ENCODE assay signal across 8 cellular contexts in genomic region chr10:89644691-89644966, GRCh38. TPM values are rescaled to one million over a fixed set of nuclear protein-coding genes. Genes with fewer than 3 reads are reported as not detected.
DNase-seq lines count a peak whose midpoint lies in the region; ATAC-seq and TF ChIP-seq lines count a peak whose summit lies in the region.

No MANE protein-coding gene starts in this region.

- peaks cover 11% of the 10 kb centered on the region for H3K4me1 ChIP-seq in HUES48 (ENCODE audit: control insufficient read depth, insufficient read depth, low read length)
- H3K4me1 ChIP-seq in aorta (ENCODE audit: control insufficient read depth in 1 of 2, insufficient read depth in 2 of 2, low read length in 2 of 2) = no peaks in the 10 kb centered on the region

- H3K9ac ChIP-seq in HUES48 (ENCODE audit: low read depth, low read length) = peak overlapping the region; percentile 65

- intact Hi-C loops in aorta (cut with DNase I) = loop anchor here in 1 of 2 donors (5.0 kb wide), 1 partner anchor 58 kb away; the partner anchor contains the start of gene KIF20B

- no peaks in the 10 kb centered on the region for H3K9me3 Mint-ChIP-seq in chondrocyte (ENCODE audit: low read depth)

- peaks cover 28% of the 10 kb centered on the region for H3K4me1 Mint-ChIP-seq in chondrocyte (ENCODE audit: low read depth)

- no peaks in the 10 kb centered on the region for H3K27me3 Mint-ChIP-seq in chondrocyte (ENCODE audit: low read depth)

- no peaks in the 10 kb centered on the region for H3K36me3 ChIP-seq in HUES48 (ENCODE audit: control insufficient read depth, insufficient read depth, low read length)
- H3K36me3 ChIP-seq in aorta (ENCODE audit: control insufficient read depth in 1 of 2, insufficient read depth in 2 of 2, low read length in 1 of 2) = no peaks in the 10 kb centered on the region

- no peaks in the 10 kb centered on the region for H3K9me3 ChIP-seq in HUES48 (ENCODE audit: control insufficient read depth, insufficient read depth, low read length)
- H3K9me3 ChIP-seq in aorta (ENCODE audit: control insufficient read depth, low read length) = no peaks in the 10 kb centered on the region

- peak overlapping the region; percentile 94 for H3K27ac ChIP-seq in HUES48 (ENCODE audit: low read depth, low read length)
- peak overlapping the region; percentile 8 to 62 for H3K27ac ChIP-seq in aorta (ENCODE audit: low read depth in 1 of 2, low read length in 2 of 2)

- H3K4me3 ChIP-seq in HUES48 (ENCODE audit: low read depth, low read length) = peak overlapping the region; percentile 83
- peak overlapping the region; percentile 62 to 81 for H3K4me3 ChIP-seq in aorta (ENCODE audit: low read length in 2 of 2)

- peak; percentile 38 for TF ChIP-seq CTCF in chondrocyte (IDR thresholded peaks at IDR 0.05)

- DNase-seq in DMS53 treated with DMSO at 0.1 percent for 48 hours (lab: John Stamatoyannopoulos, UW; ENCODE audit: unreplicated experiment) (peak; percentile 56), chondrocyte (ENCODE audit: low spot score) (no peak), midbrain (lab: John Stamatoyannopoulos, UW) (peak; percentile 47), aorta (no peak), GF-D8 (lab: John Stamatoyannopoulos, UW) (no peak), UCSD-AML1 (lab: John Stamatoyannopoulos, UW; ENCODE audit: unreplicated experiment) (no peak)

- 0% methylated on average over 27 to 35 of the region's 35 CpGs for WGBS in aorta, 2 donors

- peak; percentile 31 for ATAC-seq in GM21390 (IDR thresholded peaks at IDR 0.05; ENCODE audit: unreplicated experiment)
- ATAC-seq in aorta (ENCODE audit: low FRiP score) = peak; percentile 44

- H3K27ac Mint-ChIP-seq in chondrocyte (ENCODE audit: unreplicated experiment) = no peak overlapping the region

- no peak overlapping the region for H3K4me3 Mint-ChIP-seq in chondrocyte (ENCODE audit: unreplicated experiment)

- no peaks in the 10 kb centered on the region for H3K27me3 ChIP-seq in HUES48 (ENCODE audit: control insufficient read depth, insufficient read depth, low read length)
- no peaks in the 10 kb centered on the region for H3K27me3 ChIP-seq in aorta (ENCODE audit: control insufficient read depth in 1 of 2, insufficient read depth in 2 of 2, low read length in 1 of 2)

- no peaks in the 10 kb centered on the region for H3K36me3 Mint-ChIP-seq in chondrocyte (ENCODE audit: low read depth)

RNA-seq across cellular contexts. Expression of gene PANK1, which starts 0.4 kb away (rescaled TPM):
- 6.3 to 13.9 TPM (median 7.6 TPM) in 3 replicates for total RNA-seq in chondrocyte
- total RNA-seq in aorta = 1 to 10 TPM; 1.4 TPM
- polyA plus RNA-seq in aorta = 1 to 10 TPM; 4.5 to 4.8 TPM

RNA-seq across cellular contexts. Expression of gene KIF20B, which starts 56.8 kb away (rescaled TPM):
- total RNA-seq in chondrocyte = 6.6 to 10.1 TPM (median 7.2 TPM) in 3 replicates
- 1 to 10 TPM; 5.2 to 6.2 TPM for total RNA-seq in aorta
- 1 to 10 TPM in 1 of 2 donors, under 1 TPM in 1; 0.72 to 2.1 TPM for polyA plus RNA-seq in aorta

Comparison
In these comparisons a context has a peak if more than half of its experiments do, and no peak if none do; other contexts are left out.
1. DNase-seq: peak in DMS53 treated with DMSO at 0.1 percent for 48 hours (single experiment) and midbrain (single experiment); none in chondrocyte (single experiment), aorta (0 of 2), GF-D8 (single experiment) and UCSD-AML1 (single experiment).